Comparison of ENCODE assay signal across 1 cellular context in the genomic region with DNA sequence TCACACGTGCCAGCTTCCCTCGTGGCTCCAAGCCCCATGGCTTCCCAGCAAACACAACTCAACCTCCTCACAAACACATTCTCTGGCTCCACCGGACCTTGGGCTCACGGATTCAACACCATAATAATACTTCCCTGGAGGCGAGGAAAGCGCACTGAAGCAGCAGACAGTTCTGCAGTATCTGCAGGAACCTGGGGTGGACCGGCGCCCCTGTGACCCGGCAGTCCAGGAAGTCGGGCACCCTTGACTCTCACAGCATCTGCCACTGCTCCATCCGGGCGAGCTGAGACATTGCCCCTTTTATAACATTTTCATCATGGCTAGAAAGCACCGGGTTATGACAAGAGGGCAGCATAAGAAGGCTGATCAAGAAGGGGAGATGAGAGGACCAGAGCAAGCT.
A peak's percentile ranks its signal among the peaks of the same experiment; 100 is the strongest.
TF ChIP-seq lines count a peak whose summit lies in the region.

No MANE protein-coding gene starts in this region.

TF ChIP-seq in HepG2, 621 proteins besides CTCF, POLR2A, EP300 and RAD21:
- TF ChIP-seq EZH2 (conservative IDR thresholded peaks at IDR 0.05; ENCODE audit: low read depth, low read length) (0 out of 2 replicates have a peak, but pooled peaks have one; percentile 68), ZBTB43 (CRISPR knock-in tag; conservative IDR thresholded peaks at IDR 0.05) (no peak)
